In genomic region chr18:49028091-49028490, GRCh38 we compare ENCODE assay signal across 23 cellular contexts.
"Had no signal": no experiment of that assay in that cellular context is flagged by ENCODE, and none has a peak within 500 bp of the region (broad histone marks: within the 10 kb centered on the region; RNA-seq: fewer than 3 reads in every experiment).

No MANE protein-coding gene starts in this region.

- H3K27ac ChIP-seq: Peyer's patch, RWPE1 had no signal

- H3K9me3 Mint-ChIP-seq: activated CD8-positive, alpha-beta T cell treated with anti-CD3 and anti-CD28 coated beads for 36 hours; activated naive CD4-positive, alpha-beta T cell treated with anti-CD3 and anti-CD28 coated beads for 36 hours; activated T-helper 1 cell treated with anti-CD3 and anti-CD28 coated beads, Interleukin-12 subunit alpha, Interleukin-12 subunit beta, Interleukin-2, Interleukin-4 antibody, amounts not matched to agents 30 ng/mL and 10 ng/mL and 1 ng/mL, durations not matched to agents 14 hours and 24 hours and 36 hours; T-helper 1 cell treated with Interleukin-12 subunit alpha and Interleukin-12 subunit beta and Interleukin-4 antibody, amounts not matched to agents 30 μg/mL and 1 μg/mL, for 36 hours had no signal

- H3K27me3 Mint-ChIP-seq: activated CD8-positive, alpha-beta T cell treated with anti-CD3 and anti-CD28 coated beads for 36 hours; activated T-cell treated with anti-CD3 and anti-CD28 coated beads, Interleukin-2, amount 50 U/mL, for 24 hours had no signal

- H3K27ac Mint-ChIP-seq: activated CD8-positive, alpha-beta T cell treated with anti-CD3 and anti-CD28 coated beads for 36 hours; activated naive CD4-positive, alpha-beta T cell treated with anti-CD3 and anti-CD28 coated beads for 36 hours; activated naive CD8-positive, alpha-beta T cell; activated T-cell treated with anti-CD3 and anti-CD28 coated beads, Interleukin-2, amount 50 U/mL, for 24 hours; activated T-helper 1 cell treated with anti-CD3 and anti-CD28 coated beads, Interleukin-12 subunit alpha, Interleukin-12 subunit beta, Interleukin-2, Interleukin-4 antibody, amounts not matched to agents 30 ng/mL and 10 ng/mL and 1 ng/mL, durations not matched to agents 14 hours and 24 hours and 36 hours; T-helper 1 cell treated with Interleukin-12 subunit alpha and Interleukin-12 subunit beta and Interleukin-4 antibody, amounts not matched to agents 30 μg/mL and 1 μg/mL, for 36 hours; WTC11 had no signal

- H3K4me3 Mint-ChIP-seq: activated CD8-positive, alpha-beta T cell treated with anti-CD3 and anti-CD28 coated beads for 36 hours; activated naive CD4-positive, alpha-beta T cell treated with anti-CD3 and anti-CD28 coated beads for 36 hours; activated naive CD8-positive, alpha-beta T cell; activated T-cell treated with anti-CD3 and anti-CD28 coated beads, Interleukin-2, amount 50 U/mL, for 24 hours; activated T-helper 1 cell treated with anti-CD3 and anti-CD28 coated beads, Interleukin-12 subunit alpha, Interleukin-12 subunit beta, Interleukin-2, Interleukin-4 antibody, amounts not matched to agents 30 ng/mL and 10 ng/mL and 1 ng/mL, durations not matched to agents 14 hours and 24 hours and 36 hours; brain; T-helper 1 cell treated with Interleukin-12 subunit alpha and Interleukin-12 subunit beta and Interleukin-4 antibody, amounts not matched to agents 30 μg/mL and 1 μg/mL, for 36 hours; WTC11 had no signal

- H3K9me3 ChIP-seq: Peyer's patch had no signal

- H3K27me3 ChIP-seq: Peyer's patch had no signal

- H3K36me3 ChIP-seq: Peyer's patch had no signal

- H3K4me1 Mint-ChIP-seq: brain, WTC11 had no signal

- ATAC-seq: activated CD8-positive, alpha-beta T cell treated with anti-CD3 and anti-CD28 coated beads for 36 hours; K562; WTC11 had no signal

- H3K36me3 Mint-ChIP-seq: activated naive CD8-positive, alpha-beta T cell; brain; WTC11 had no signal

- H3K4me3 ChIP-seq: K562, Peyer's patch had no signal

- DNase-seq: activated CD4-positive, alpha-beta T cell treated with anti-CD3 and anti-CD28 coated beads for 48 hours; activated CD4-positive, CD25-positive, alpha-beta regulatory T cell treated with anti-CD3 and anti-CD28 coated beads, Interleukin-2, amount 50 U/mL, for 72 hours; activated CD8-positive, alpha-beta T cell treated with anti-CD3 and anti-CD28 coated beads for 36 hours; activated gamma-delta T cell; activated naive CD4-positive, alpha-beta T cell treated with anti-CD3 and anti-CD28 coated beads for 36 hours; activated T-cell treated with anti-CD3 and anti-CD28 coated beads, Interleukin-2, amount 50 U/mL, for 24 hours; amygdala; Karpas-422; MM.1S; NCI-H1105; NCI-H1436 treated with DMSO at 0.1 percent for 48 hours; NCI-H187; NCI-H2081; NCI-H510A treated with DMSO at 0.1 percent for 48 hours; SHP77 had no signal

- H3K4me1 ChIP-seq: Peyer's patch had no signal
